Comparison of ENCODE assay signal across 9 cellular contexts in the genomic region with DNA sequence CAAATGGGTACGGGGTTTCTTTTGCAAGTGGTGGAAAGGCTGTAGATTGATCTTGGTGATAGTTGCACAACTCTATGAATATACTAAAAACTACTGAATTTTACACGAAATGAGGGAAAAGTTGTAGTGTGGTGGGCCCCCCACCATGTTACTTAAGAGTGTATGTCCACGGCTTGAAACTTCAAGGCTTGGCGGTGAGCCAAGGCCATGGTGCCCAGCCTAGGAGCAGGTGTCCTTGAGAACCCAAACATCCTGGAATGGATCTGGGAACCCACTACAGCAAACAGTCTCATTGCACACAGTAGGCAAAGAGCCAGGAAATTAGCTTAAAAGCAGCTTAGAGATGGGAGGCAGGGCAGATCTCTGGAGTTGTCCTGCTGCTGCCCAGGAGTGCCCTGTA.
"Had no signal": no experiment of that assay in that cellular context is flagged by ENCODE, and none has a peak within 500 bp of the region (broad histone marks: within the 10 kb centered on the region; RNA-seq: fewer than 3 reads in every experiment).

No MANE protein-coding gene starts in this region.

- DNase-seq: GM23248, GOT3, H7, HFFc6, IMR-90, KBM-7 had no signal

- ATAC-seq: HCT116 had no signal

- H3K9ac ChIP-seq: GM23248 had no signal

- H2AFZ ChIP-seq: GM23248 had no signal

- H3K4me3 ChIP-seq: GM23248, HAP-1 had no signal

- H3K27ac ChIP-seq: GM23248, HL-60 had no signal

- H3K9me3 ChIP-seq: HAP-1 had no signal

- H3K4me1 ChIP-seq: HAP-1 had no signal

- H3K36me3 ChIP-seq: HAP-1 had no signal
